18 cellular contexts compared by ENCODE assay signal in the genomic region with DNA sequence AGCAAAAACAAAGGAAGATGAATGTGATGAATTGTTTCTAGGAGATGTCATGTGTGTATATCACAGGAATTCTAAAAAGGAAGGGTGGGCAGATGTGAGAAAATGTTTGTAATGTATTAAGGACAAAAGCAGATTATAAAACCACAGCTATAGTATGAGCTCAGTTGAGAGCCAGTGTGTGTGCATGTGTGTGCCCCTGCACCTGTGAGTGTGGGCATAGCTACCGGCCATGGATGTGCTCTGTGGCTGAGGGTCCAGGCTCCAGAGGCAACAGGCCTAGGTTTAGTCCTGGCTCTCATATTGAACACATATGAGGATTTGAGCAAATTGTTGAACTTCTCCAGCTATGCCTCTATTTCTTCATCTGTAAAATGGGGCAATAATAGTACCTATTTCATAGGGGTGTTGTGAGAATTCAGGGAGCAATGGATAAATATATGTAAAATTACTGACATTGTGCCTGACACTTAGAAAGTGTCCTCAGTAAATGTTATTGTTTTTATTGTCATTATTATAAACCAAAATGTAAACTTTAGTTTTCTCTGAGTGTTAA.
"Had no signal": no experiment of that assay in that cellular context is flagged by ENCODE, and none has a peak within 500 bp of the region (broad histone marks: within the 10 kb centered on the region; RNA-seq: fewer than 3 reads in every experiment).

No MANE protein-coding gene starts in this region.

- H3K27ac Mint-ChIP-seq: activated CD4-positive, alpha-beta memory T cell treated with anti-CD3 and anti-CD28 coated beads, Interleukin-2, amount 10 ng/mL, durations not matched to agents 7 days and 5 days; activated CD4-positive, alpha-beta T cell treated with anti-CD3 and anti-CD28 coated beads for 36 hours; activated naive CD8-positive, alpha-beta T cell treated with anti-CD3 and anti-CD28 coated beads, Interleukin-2, amount 10 ng/mL, durations not matched to agents 7 days and 5 days; neural progenitor cell; stimulated activated memory B cell treated with anti-CD40 and anti-IgM and Interleukin-4, amounts not matched to agents 10 μg/mL and 1 μg/mL and 100 μg/mL, for 72 hours had no signal

- H3K9me3 ChIP-seq: pancreas, upper lobe of left lung had no signal

- H3K27me3 Mint-ChIP-seq: stimulated activated memory B cell treated with anti-CD40 and anti-IgM and Interleukin-4, amounts not matched to agents 10 μg/mL and 1 μg/mL and 100 μg/mL, for 72 hours had no signal

- H2AFZ ChIP-seq: hepatocyte, neural progenitor cell had no signal

- DNase-seq: activated CD4-positive, alpha-beta memory T cell treated with anti-CD3 and anti-CD28 coated beads, Interleukin-2, amount 10 ng/mL, durations not matched to agents 7 days and 5 days; activated CD4-positive, alpha-beta T cell treated with anti-CD3 and anti-CD28 coated beads for 36 hours; activated gamma-delta T cell treated with Interleukin-2 at 50 U/mL for 16 hours; activated naive CD8-positive, alpha-beta T cell treated with anti-CD3 and anti-CD28 coated beads, Interleukin-2, amount 10 ng/mL, durations not matched to agents 7 days and 5 days; activated T-cell treated with anti-CD3 and anti-CD28 coated beads, Interleukin-2, amount 50 U/mL, for 48 hours; aorta; foreskin melanocyte; kidney; pancreas; retina; substantia nigra; T-helper 9 cell; upper lobe of left lung had no signal

- H3K4me2 ChIP-seq: hepatocyte, neural progenitor cell had no signal

- H3K27me3 ChIP-seq: hepatocyte, neural progenitor cell, pancreas, upper lobe of left lung had no signal

- ATAC-seq: activated CD4-positive, alpha-beta T cell treated with anti-CD3 and anti-CD28 coated beads for 36 hours; esophagus mucosa; pancreas; stimulated activated memory B cell treated with anti-CD40 and anti-IgM and Interleukin-4, amounts not matched to agents 10 μg/mL and 1 μg/mL and 100 μg/mL, for 72 hours had no signal

- H3K36me3 Mint-ChIP-seq: activated naive CD8-positive, alpha-beta T cell treated with anti-CD3 and anti-CD28 coated beads, Interleukin-2, amount 10 ng/mL, durations not matched to agents 7 days and 5 days; neural progenitor cell had no signal

- H3K79me2 ChIP-seq: hepatocyte had no signal

- H3K4me3 ChIP-seq: hepatocyte, neural progenitor cell, pancreas, upper lobe of left lung had no signal

- H3K9ac ChIP-seq: neural progenitor cell had no signal

- H3K4me1 ChIP-seq: neural progenitor cell, pancreas had no signal

- H3K27ac ChIP-seq: neural progenitor cell, pancreas had no signal

- H3K9me3 Mint-ChIP-seq: activated CD4-positive, alpha-beta memory T cell treated with anti-CD3 and anti-CD28 coated beads, Interleukin-2, amount 10 ng/mL, durations not matched to agents 7 days and 5 days; activated naive CD8-positive, alpha-beta T cell treated with anti-CD3 and anti-CD28 coated beads, Interleukin-2, amount 10 ng/mL, durations not matched to agents 7 days and 5 days; neural progenitor cell; stimulated activated memory B cell treated with anti-CD40 and anti-IgM and Interleukin-4, amounts not matched to agents 10 μg/mL and 1 μg/mL and 100 μg/mL, for 72 hours had no signal

- H3K36me3 ChIP-seq: neural progenitor cell, pancreas, upper lobe of left lung had no signal

- H3K4me3 Mint-ChIP-seq: activated CD4-positive, alpha-beta memory T cell treated with anti-CD3 and anti-CD28 coated beads, Interleukin-2, amount 10 ng/mL, durations not matched to agents 7 days and 5 days; activated CD4-positive, alpha-beta T cell treated with anti-CD3 and anti-CD28 coated beads for 36 hours; activated naive CD8-positive, alpha-beta T cell treated with anti-CD3 and anti-CD28 coated beads, Interleukin-2, amount 10 ng/mL, durations not matched to agents 7 days and 5 days; neural progenitor cell; stimulated activated memory B cell treated with anti-CD40 and anti-IgM and Interleukin-4, amounts not matched to agents 10 μg/mL and 1 μg/mL and 100 μg/mL, for 72 hours had no signal

- H3K4me1 Mint-ChIP-seq: activated CD4-positive, alpha-beta T cell treated with anti-CD3 and anti-CD28 coated beads for 36 hours; activated naive CD8-positive, alpha-beta T cell treated with anti-CD3 and anti-CD28 coated beads, Interleukin-2, amount 10 ng/mL, durations not matched to agents 7 days and 5 days had no signal

- FAIRE-seq: endometrium, kidney, pancreas had no signal
